1 cellular context compared by ENCODE assay signal in the genomic region with DNA sequence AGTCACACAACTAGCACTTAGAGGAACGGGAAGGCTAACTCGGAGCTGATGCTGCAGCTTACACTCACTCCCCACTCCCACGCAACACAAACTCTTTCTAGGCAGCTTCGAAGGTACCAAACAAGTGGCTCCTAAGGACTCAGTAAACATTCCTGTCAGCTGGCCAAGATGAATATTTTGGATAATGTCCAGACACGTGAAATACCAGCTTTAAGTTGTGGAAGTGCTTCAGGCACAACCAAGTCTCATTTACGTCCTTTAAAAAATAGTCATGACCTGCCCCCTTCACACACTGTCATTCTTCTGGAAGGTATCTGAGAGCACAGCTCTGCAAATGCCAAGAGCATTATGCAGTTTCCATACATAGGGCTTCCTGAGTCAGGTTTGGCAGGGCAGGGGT.
TF ChIP-seq lines count a peak whose summit lies in the region.

No MANE protein-coding gene starts in this region.

TF ChIP-seq in IMR-90, 13 proteins besides CTCF, POLR2A, EP300 and RAD21:
- TF ChIP-seq, protein P1, sequence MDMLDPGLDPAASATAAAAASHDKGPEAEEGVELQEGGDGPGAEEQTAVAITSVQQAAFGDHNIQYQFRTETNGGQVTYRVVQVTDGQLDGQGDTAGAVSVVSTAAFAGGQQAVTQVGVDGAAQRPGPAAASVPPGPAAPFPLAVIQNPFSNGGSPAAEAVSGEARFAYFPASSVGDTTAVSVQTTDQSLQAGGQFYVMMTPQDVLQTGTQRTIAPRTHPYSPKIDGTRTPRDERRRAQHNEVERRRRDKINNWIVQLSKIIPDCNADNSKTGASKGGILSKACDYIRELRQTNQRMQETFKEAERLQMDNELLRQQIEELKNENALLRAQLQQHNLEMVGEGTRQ (IDR thresholded peaks at IDR 0.05; ENCODE audit: low read depth, low read length): no peak
- TF ChIP-seq RFX5 (IDR thresholded peaks at IDR 0.05; ENCODE audit: low read depth, low read length) (no peak), MXI1 (IDR thresholded peaks at IDR 0.05; ENCODE audit: borderline replicate concordance, low read depth, low read length) (no peak), MAFK (IDR thresholded peaks at IDR 0.05; ENCODE audit: low read depth, low read length) (no peak), BHLHE40 (IDR thresholded peaks at IDR 0.05; ENCODE audit: low read depth, low read length) (no peak), RCOR1 (IDR thresholded peaks at IDR 0.05; ENCODE audit: insufficient replicate concordance, low read length) (no peak), CEBPB (IDR thresholded peaks at IDR 0.05; ENCODE audit: low read depth, low read length) (no peak), SMC3 (IDR thresholded peaks at IDR 0.05; ENCODE audit: low read depth, low read length) (no peak), CHD1 (IDR thresholded peaks at IDR 0.05; ENCODE audit: low read depth, low read length) (no peak), MAZ (IDR thresholded peaks at IDR 0.05; ENCODE audit: borderline replicate concordance, low read depth, low read length) (no peak), FOS (IDR thresholded peaks at IDR 0.05; ENCODE audit: low read depth, low read length) (no peak), NFE2L2 (IDR thresholded peaks at IDR 0.05; ENCODE audit: low read depth, low read length) (no peak)
- TF ChIP-seq, protein P2, sequence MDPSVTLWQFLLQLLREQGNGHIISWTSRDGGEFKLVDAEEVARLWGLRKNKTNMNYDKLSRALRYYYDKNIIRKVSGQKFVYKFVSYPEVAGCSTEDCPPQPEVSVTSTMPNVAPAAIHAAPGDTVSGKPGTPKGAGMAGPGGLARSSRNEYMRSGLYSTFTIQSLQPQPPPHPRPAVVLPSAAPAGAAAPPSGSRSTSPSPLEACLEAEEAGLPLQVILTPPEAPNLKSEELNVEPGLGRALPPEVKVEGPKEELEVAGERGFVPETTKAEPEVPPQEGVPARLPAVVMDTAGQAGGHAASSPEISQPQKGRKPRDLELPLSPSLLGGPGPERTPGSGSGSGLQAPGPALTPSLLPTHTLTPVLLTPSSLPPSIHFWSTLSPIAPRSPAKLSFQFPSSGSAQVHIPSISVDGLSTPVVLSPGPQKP (IDR thresholded peaks at IDR 0.05; ENCODE audit: borderline replicate concordance, low read depth, low read length): no peak
